ENCODE assay signal across 2 cellular contexts in genomic region chr16:85002099-85002541, GRCh38.
TF ChIP-seq lines count a peak whose summit lies in the region.

No MANE protein-coding gene starts in this region.

TF ChIP-seq in GM23338, 12 proteins besides CTCF, POLR2A, EP300 and RAD21:
- TF ChIP-seq POLR2AphosphoS5 (IDR thresholded peaks at IDR 0.05; ENCODE audit: low read depth) (no peak), NANOG (IDR thresholded peaks at IDR 0.05; ENCODE audit: borderline replicate concordance) (no peak), EZH2phosphoT487 (IDR thresholded peaks at IDR 0.05; ENCODE audit: unreplicated experiment) (no peak), ZNF331 (CRISPR knock-in tag; IDR thresholded peaks at IDR 0.05; ENCODE audit: low read depth) (no peak), EZH2 (IDR thresholded peaks at IDR 0.05; ENCODE audit: low read depth, unreplicated experiment) (no peak), ETS1 (IDR thresholded peaks at IDR 0.05) (no peak), JUNB (IDR thresholded peaks at IDR 0.05; ENCODE audit: unreplicated experiment) (no peak), CREB1 (CRISPR knock-in tag; IDR thresholded peaks at IDR 0.05; ENCODE audit: low read depth) (no peak), STAT1 (IDR thresholded peaks at IDR 0.05; ENCODE audit: unreplicated experiment) (no peak), ZNF114 (CRISPR knock-in tag; IDR thresholded peaks at IDR 0.05) (no peak)
- TF ChIP-seq, protein P1, sequence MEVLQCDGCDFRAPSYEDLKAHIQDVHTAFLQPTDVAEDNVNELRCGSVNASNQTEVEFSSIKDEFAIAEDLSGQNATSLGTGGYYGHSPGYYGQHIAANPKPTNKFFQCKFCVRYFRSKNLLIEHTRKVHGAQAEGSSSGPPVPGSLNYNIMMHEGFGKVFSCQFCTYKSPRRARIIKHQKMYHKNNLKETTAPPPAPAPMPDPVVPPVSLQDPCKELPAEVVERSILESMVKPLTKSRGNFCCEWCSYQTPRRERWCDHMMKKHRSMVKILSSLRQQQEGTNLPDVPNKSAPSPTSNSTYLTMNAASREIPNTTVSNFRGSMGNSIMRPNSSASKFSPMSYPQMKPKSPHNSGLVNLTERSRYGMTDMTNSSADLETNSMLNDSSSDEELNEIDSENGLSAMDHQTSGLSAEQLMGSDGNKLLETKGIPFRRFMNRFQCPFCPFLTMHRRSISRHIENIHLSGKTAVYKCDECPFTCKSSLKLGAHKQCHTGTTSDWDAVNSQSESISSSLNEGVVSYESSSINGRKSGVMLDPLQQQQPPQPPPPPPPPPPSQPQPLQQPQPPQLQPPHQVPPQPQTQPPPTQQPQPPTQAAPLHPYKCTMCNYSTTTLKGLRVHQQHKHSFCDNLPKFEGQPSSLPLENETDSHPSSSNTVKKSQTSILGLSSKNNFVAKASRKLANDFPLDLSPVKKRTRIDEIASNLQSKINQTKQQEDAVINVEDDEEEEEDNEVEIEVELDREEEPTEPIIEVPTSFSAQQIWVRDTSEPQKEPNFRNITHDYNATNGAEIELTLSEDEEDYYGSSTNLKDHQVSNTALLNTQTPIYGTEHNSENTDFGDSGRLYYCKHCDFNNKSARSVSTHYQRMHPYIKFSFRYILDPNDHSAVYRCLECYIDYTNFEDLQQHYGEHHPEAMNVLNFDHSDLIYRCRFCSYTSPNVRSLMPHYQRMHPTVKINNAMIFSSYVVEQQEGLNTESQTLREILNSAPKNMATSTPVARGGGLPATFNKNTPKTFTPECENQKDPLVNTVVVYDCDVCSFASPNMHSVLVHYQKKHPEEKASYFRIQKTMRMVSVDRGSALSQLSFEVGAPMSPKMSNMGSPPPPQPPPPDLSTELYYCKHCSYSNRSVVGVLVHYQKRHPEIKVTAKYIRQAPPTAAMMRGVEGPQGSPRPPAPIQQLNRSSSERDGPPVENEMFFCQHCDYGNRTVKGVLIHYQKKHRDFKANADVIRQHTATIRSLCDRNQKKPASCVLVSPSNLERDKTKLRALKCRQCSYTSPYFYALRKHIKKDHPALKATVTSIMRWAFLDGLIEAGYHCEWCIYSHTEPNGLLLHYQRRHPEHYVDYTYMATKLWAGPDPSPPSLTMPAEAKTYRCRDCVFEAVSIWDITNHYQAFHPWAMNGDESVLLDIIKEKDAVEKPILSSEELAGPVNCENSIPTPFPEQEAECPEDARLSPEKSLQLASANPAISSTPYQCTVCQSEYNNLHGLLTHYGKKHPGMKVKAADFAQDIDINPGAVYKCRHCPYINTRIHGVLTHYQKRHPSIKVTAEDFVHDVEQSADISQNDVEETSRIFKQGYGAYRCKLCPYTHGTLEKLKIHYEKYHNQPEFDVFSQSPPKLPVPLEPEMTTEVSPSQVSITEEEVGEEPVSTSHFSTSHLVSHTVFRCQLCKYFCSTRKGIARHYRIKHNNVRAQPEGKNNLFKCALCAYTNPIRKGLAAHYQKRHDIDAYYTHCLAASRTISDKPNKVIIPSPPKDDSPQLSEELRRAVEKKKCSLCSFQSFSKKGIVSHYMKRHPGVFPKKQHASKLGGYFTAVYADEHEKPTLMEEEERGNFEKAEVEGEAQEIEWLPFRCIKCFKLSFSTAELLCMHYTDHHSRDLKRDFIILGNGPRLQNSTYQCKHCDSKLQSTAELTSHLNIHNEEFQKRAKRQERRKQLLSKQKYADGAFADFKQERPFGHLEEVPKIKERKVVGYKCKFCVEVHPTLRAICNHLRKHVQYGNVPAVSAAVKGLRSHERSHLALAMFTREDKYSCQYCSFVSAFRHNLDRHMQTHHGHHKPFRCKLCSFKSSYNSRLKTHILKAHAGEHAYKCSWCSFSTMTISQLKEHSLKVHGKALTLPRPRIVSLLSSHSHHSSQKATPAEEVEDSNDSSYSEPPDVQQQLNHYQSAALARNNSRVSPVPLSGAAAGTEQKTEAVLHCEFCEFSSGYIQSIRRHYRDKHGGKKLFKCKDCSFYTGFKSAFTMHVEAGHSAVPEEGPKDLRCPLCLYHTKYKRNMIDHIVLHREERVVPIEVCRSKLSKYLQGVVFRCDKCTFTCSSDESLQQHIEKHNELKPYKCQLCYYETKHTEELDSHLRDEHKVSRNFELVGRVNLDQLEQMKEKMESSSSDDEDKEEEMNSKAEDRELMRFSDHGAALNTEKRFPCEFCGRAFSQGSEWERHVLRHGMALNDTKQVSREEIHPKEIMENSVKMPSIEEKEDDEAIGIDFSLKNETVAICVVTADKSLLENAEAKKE (CRISPR knock-in tag; IDR thresholded peaks at IDR 0.05), result no peak
- TF ChIP-seq, protein P2, sequence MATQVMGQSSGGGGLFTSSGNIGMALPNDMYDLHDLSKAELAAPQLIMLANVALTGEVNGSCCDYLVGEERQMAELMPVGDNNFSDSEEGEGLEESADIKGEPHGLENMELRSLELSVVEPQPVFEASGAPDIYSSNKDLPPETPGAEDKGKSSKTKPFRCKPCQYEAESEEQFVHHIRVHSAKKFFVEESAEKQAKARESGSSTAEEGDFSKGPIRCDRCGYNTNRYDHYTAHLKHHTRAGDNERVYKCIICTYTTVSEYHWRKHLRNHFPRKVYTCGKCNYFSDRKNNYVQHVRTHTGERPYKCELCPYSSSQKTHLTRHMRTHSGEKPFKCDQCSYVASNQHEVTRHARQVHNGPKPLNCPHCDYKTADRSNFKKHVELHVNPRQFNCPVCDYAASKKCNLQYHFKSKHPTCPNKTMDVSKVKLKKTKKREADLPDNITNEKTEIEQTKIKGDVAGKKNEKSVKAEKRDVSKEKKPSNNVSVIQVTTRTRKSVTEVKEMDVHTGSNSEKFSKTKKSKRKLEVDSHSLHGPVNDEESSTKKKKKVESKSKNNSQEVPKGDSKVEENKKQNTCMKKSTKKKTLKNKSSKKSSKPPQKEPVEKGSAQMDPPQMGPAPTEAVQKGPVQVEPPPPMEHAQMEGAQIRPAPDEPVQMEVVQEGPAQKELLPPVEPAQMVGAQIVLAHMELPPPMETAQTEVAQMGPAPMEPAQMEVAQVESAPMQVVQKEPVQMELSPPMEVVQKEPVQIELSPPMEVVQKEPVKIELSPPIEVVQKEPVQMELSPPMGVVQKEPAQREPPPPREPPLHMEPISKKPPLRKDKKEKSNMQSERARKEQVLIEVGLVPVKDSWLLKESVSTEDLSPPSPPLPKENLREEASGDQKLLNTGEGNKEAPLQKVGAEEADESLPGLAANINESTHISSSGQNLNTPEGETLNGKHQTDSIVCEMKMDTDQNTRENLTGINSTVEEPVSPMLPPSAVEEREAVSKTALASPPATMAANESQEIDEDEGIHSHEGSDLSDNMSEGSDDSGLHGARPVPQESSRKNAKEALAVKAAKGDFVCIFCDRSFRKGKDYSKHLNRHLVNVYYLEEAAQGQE (IDR thresholded peaks at IDR 0.05; ENCODE audit: unreplicated experiment), result no peak

TF ChIP-seq in HepG2, 621 proteins besides CTCF, POLR2A, EP300 and RAD21 (continues in another document):
- TF ChIP-seq ZNF841 (CRISPR knock-in tag; IDR thresholded peaks at IDR 0.05; ENCODE audit: borderline replicate concordance) (no peak), TRIM24 (CRISPR knock-in tag; IDR thresholded peaks at IDR 0.05) (no peak), MEIS2 (CRISPR knock-in tag; IDR thresholded peaks at IDR 0.05) (0 out of 2 replicates have a peak, but pooled peaks have one; percentile 58), IKZF5 (CRISPR knock-in tag; IDR thresholded peaks at IDR 0.05) (peak; percentile 39; the same call in 1 of the 2 replicates), ATM (IDR thresholded peaks at IDR 0.05; ENCODE audit: borderline replicate concordance) (no peak), RBM22 (optimal IDR thresholded peaks at IDR 0.05; ENCODE audit: low read length) (peak; percentile 69), NFE2L1 (CRISPR knock-in tag; IDR thresholded peaks at IDR 0.05; ENCODE audit: borderline replicate concordance) (no peak), FOSL2 (CRISPR knock-in tag; IDR thresholded peaks at IDR 0.05) (peak; percentile 43), BCL6 (CRISPR knock-in tag; IDR thresholded peaks at IDR 0.05) (0 out of 2 replicates have a peak, but pooled peaks have one; percentile 10), ZNF441 (CRISPR knock-in tag; IDR thresholded peaks at IDR 0.05; ENCODE audit: borderline replicate concordance) (no peak), ZGPAT (CRISPR knock-in tag; IDR thresholded peaks at IDR 0.05) (peak; percentile 62; the same call in 1 of the 2 replicates), NR2F1 (CRISPR knock-in tag; IDR thresholded peaks at IDR 0.05) (no peak), ZBTB38 (CRISPR knock-in tag; IDR thresholded peaks at IDR 0.05) (0 out of 2 replicates have a peak, but pooled peaks have one; percentile 14), ETV5 (CRISPR knock-in tag; IDR thresholded peaks at IDR 0.05; ENCODE audit: borderline replicate concordance) (0 out of 2 replicates have a peak, but pooled peaks have one; percentile 19), SMARCC2 (IDR thresholded peaks at IDR 0.05) (no peak), ISL2 (CRISPR knock-in tag; IDR thresholded peaks at IDR 0.05) (no peak), ZEB1 (IDR thresholded peaks at IDR 0.05; ENCODE audit: insufficient replicate concordance, low read depth) (peak; percentile 23), ELF1 (CRISPR knock-in tag; IDR thresholded peaks at IDR 0.05) (no peak), NR2F2 (IDR thresholded peaks at IDR 0.05; ENCODE audit: borderline replicate concordance, low read depth) (no peak), SUZ12 (IDR thresholded peaks at IDR 0.05; ENCODE audit: low read depth, low read length) (no peak), RBAK (CRISPR knock-in tag; IDR thresholded peaks at IDR 0.05) (no peak), ZBTB3 (CRISPR knock-in tag; IDR thresholded peaks at IDR 0.05; ENCODE audit: borderline replicate concordance, low read depth) (0 out of 2 replicates have a peak, but pooled peaks have one; percentile 27), SOX13 (IDR thresholded peaks at IDR 0.05) (no peak), SOX13 (CRISPR knock-in tag; conservative IDR thresholded peaks at IDR 0.05 in 1 of 2, IDR thresholded peaks at IDR 0.05 in 1 of 2) (peak in 1 of 2 experiments; percentile 22; a peak in 1 of 4 replicates)
- TF ChIP-seq, protein P3, sequence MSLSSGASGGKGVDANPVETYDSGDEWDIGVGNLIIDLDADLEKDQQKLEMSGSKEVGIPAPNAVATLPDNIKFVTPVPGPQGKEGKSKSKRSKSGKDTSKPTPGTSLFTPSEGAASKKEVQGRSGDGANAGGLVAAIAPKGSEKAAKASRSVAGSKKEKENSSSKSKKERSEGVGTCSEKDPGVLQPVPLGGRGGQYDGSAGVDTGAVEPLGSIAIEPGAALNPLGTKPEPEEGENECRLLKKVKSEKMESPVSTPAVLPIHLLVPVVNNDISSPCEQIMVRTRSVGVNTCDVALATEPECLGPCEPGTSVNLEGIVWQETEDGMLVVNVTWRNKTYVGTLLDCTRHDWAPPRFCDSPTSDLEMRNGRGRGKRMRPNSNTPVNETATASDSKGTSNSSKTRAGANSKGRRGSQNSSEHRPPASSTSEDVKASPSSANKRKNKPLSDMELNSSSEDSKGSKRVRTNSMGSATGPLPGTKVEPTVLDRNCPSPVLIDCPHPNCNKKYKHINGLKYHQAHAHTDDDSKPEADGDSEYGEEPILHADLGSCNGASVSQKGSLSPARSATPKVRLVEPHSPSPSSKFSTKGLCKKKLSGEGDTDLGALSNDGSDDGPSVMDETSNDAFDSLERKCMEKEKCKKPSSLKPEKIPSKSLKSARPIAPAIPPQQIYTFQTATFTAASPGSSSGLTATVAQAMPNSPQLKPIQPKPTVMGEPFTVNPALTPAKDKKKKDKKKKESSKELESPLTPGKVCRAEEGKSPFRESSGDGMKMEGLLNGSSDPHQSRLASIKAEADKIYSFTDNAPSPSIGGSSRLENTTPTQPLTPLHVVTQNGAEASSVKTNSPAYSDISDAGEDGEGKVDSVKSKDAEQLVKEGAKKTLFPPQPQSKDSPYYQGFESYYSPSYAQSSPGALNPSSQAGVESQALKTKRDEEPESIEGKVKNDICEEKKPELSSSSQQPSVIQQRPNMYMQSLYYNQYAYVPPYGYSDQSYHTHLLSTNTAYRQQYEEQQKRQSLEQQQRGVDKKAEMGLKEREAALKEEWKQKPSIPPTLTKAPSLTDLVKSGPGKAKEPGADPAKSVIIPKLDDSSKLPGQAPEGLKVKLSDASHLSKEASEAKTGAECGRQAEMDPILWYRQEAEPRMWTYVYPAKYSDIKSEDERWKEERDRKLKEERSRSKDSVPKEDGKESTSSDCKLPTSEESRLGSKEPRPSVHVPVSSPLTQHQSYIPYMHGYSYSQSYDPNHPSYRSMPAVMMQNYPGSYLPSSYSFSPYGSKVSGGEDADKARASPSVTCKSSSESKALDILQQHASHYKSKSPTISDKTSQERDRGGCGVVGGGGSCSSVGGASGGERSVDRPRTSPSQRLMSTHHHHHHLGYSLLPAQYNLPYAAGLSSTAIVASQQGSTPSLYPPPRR (CRISPR knock-in tag; IDR thresholded peaks at IDR 0.05; ENCODE audit: borderline replicate concordance), result peak; percentile 32; the same call in 1 of the 2 replicates
